Comparison of ENCODE assay signal across 22 cellular contexts in genomic region chr4:149465941-149466340, GRCh38.
DNase-seq lines count a peak whose midpoint lies in the region; ATAC-seq and TF ChIP-seq lines count a peak whose summit lies in the region.
"Had no signal": no experiment of that assay in that cellular context is flagged by ENCODE, and none has a peak within 500 bp of the region (broad histone marks: within the 10 kb centered on the region; RNA-seq: fewer than 3 reads in every experiment).

No MANE protein-coding gene starts in this region.

- peak; percentile 23 for DNase-seq in GM03348 (ENCODE audit: low spot score)
- DNase-seq in OCI-M1 (lab: John Stamatoyannopoulos, UW) = peak; percentile 42
- peak; percentile 72 for DNase-seq in fibroblast of pulmonary artery (ENCODE audit: low read depth)
- peak; percentile 30 for DNase-seq in renal cortical epithelial cell (ENCODE audit: low read depth)
- no peak for DNase-seq in hepatic stellate cell (ENCODE audit: low spot score)
- no peak for DNase-seq in SKM-1 treated with dmso at 0.1 percent for 144 hours (lab: John Stamatoyannopoulos, UW; ENCODE audit: unreplicated experiment)
- no peak for DNase-seq in NCI-H2107 (lab: John Stamatoyannopoulos, UW)
- DNase-seq: activated CD8-positive, alpha-beta T cell treated with anti-CD3 and anti-CD28 coated beads, Interleukin-2, amount 10 ng/mL, durations not matched to agents 7 days and 5 days; activated naive CD4-positive, alpha-beta T cell treated with anti-CD3 and anti-CD28 coated beads, Interleukin-2, amount 50 U/mL, for 16 hours; activated T-cell treated with anti-CD3 and anti-CD28 coated beads, Interleukin-2, amount 50 U/mL, for 4 hours; CD8-positive, alpha-beta memory T cell; DND-41; left ventricle myocardium inferior; NCI-H1436 treated with DMSO at 0.1 percent for 48 hours; NCI-H774; SK-N-SH; T-helper 9 cell; thyroid gland had no signal

- no peak overlapping the region for H3K4me3 ChIP-seq in fibroblast of pulmonary artery (replicated peaks; ENCODE audit: low read depth, low read length)
- H3K4me3 ChIP-seq: ascending aorta, left ventricle myocardium inferior, thyroid gland had no signal

- ATAC-seq in GM18867 (IDR thresholded peaks at IDR 0.05; ENCODE audit: unreplicated experiment) = no peak
- ATAC-seq: activated CD4-positive, CD25-positive, alpha-beta regulatory T cell treated with anti-CD3 and anti-CD28 coated beads, Interleukin-2, amount 50 U/mL, for 24 hours; activated CD8-positive, alpha-beta T cell treated with anti-CD3 and anti-CD28 coated beads, Interleukin-2, amount 10 ng/mL, durations not matched to agents 7 days and 5 days; activated T-cell treated with anti-CD3 and anti-CD28 coated beads, Interleukin-2, amount 50 U/mL, for 4 hours; Panc1 had no signal

- TF ChIP-seq CTCF in fibroblast of pulmonary artery (IDR thresholded peaks at IDR 0.05; ENCODE audit: low read length, missing control alignments) = no peak

Comparison
In these comparisons a context has a peak if more than half of its experiments do, and no peak if none do; other contexts are left out.
1. DNase-seq: peak in GM03348 (single experiment), OCI-M1 (single experiment), fibroblast of pulmonary artery (single experiment) and renal cortical epithelial cell (single experiment); none in hepatic stellate cell (single experiment), SKM-1 treated with dmso at 0.1 percent for 144 hours (single experiment) and NCI-H2107 (single experiment).